In the genomic region with DNA sequence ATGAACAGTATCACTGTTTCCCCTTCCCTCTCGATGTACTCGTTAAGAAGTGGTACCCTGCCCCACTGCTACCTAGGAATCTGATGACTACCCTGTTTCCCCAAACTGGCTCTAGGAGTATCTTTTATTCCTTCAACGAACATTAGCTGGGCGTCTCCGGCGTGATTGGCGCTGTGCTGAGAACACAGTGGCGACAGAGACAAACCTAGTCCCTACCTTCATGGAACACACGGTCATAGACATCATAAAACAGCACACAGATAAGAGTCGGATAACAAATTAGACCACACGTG, we compare ENCODE assay signal across 8 cellular contexts. TPM values are rescaled to one million over a fixed set of nuclear protein-coding genes. Genes with fewer than 3 reads are reported as not detected.
DNase-seq lines count a peak whose midpoint lies in the region; ATAC-seq and TF ChIP-seq lines count a peak whose summit lies in the region.

No MANE protein-coding gene starts in this region.

- no peak for ATAC-seq in HG02885 (IDR thresholded peaks at IDR 0.05; ENCODE audit: poor library complexity, unreplicated experiment)
- ATAC-seq in HG03039 (IDR thresholded peaks at IDR 0.05; ENCODE audit: unreplicated experiment): no peak

- H3K36me3 Mint-ChIP-seq in Calu3 (ENCODE audit: insufficient read depth, unreplicated experiment): peaks cover 75% of the 10 kb centered on the region

- H3K27me3 ChIP-seq in esophagus muscularis mucosa (peaks cover 10 to 31% (median 16%) of the 10 kb centered on the region in 4 donors), ovary (peaks cover 7% of the 10 kb centered on the region)

- CTCF ChIA-PET in Calu3 (lab: Charles Lee) (interaction anchor here (1.0 to 3.6 kb wide), 3 partner anchors 19 to 45 kb away, joined by 5 to 56 read pairs (median 6); no protein-coding TSS in a partner anchor), RWPE1 (lab: Yijun Ruan, JAX) (interaction anchor here (0.6 kb wide), 1 partner anchor 667 kb away, joined by 4 read pairs; no protein-coding TSS in a partner anchor)

- WGBS in esophagus muscularis mucosa: under 1% methylated on average over 11 of the region's 11 CpGs
- 0 to 1% (median 0%) methylated on average over 11 of the region's 11 CpGs for WGBS in ovary, 3 donors

- H3K36me3 ChIP-seq in esophagus muscularis mucosa: peaks cover 5 to 32% (median 22%) of the 10 kb centered on the region in 4 donors
- H3K36me3 ChIP-seq in ovary: no peaks in the 10 kb centered on the region

- peak overlapping the region; percentile 94 to 100 (median 98) for H3K4me3 ChIP-seq in esophagus muscularis mucosa
- peak overlapping the region; percentile 97 for H3K4me3 ChIP-seq in ovary

- POLR2A ChIA-PET in RWPE1 (lab: Yijun Ruan, JAX; ENCODE audit: low non-redundant PET): no interaction called here

- peak overlapping the region; percentile 96 for H3K27ac Mint-ChIP-seq in Calu3 (ENCODE audit: unreplicated experiment)

- peaks cover 43% of the 10 kb centered on the region for H3K4me1 Mint-ChIP-seq in Calu3 (ENCODE audit: low read depth, unreplicated experiment)

- no peaks in the 10 kb centered on the region for H3K9me3 Mint-ChIP-seq in Calu3 (ENCODE audit: low read depth, unreplicated experiment)

- H3K4me1 ChIP-seq in esophagus muscularis mucosa: peaks cover 24 to 36% (median 33%) of the 10 kb centered on the region in 4 donors
- H3K4me1 ChIP-seq in ovary (ENCODE audit: insufficient read depth): peaks cover 4% of the 10 kb centered on the region

- H3K4me3 Mint-ChIP-seq in Calu3 (ENCODE audit: low read depth, unreplicated experiment): peak overlapping the region; percentile 98

- TF ChIP-seq POLR2A in esophagus muscularis mucosa (IDR thresholded peaks at IDR 0.05; ENCODE audit: low read depth) (no peak), ovary (IDR thresholded peaks at IDR 0.05) (no peak)

- H3K9me3 ChIP-seq in esophagus muscularis mucosa (no peaks in the 10 kb centered on the region), ovary (no peaks in the 10 kb centered on the region)

- no peaks in the 10 kb centered on the region for H3K27me3 Mint-ChIP-seq in Calu3 (ENCODE audit: unreplicated experiment)

- intact Hi-C loops in Calu3 (cut with micrococcal nuclease; ENCODE audit: unreplicated experiment) (no loop called here), esophagus muscularis mucosa (cut with DNase I) (loop anchor here (2.0 to 10.0 kb wide), 2 partner anchors 25 to 153 kb away; partner anchors contain the start of gene IRF2BP1), ovary (cut with DNase I) (no loop called here)

- no peak for TF ChIP-seq CTCF in Calu3 (IDR thresholded peaks at IDR 0.05; ENCODE audit: unreplicated experiment)
- TF ChIP-seq CTCF in RWPE1 (conservative IDR thresholded peaks at IDR 0.05; ENCODE audit: low read depth): no peak
- no peak for TF ChIP-seq CTCF in esophagus muscularis mucosa (IDR thresholded peaks at IDR 0.05)
- TF ChIP-seq CTCF in ovary (IDR thresholded peaks at IDR 0.05): no peak

- no peak for TF ChIP-seq EP300 in esophagus muscularis mucosa (IDR thresholded peaks at IDR 0.05)
- no peak for TF ChIP-seq EP300 in ovary (IDR thresholded peaks at IDR 0.05)

- H3K27ac ChIP-seq in RWPE1 (peak overlapping the region; percentile 86), esophagus muscularis mucosa (replicated peaks in 1 of 4) (peak overlapping the region; percentile 94 to 97 (median 96)), ovary (peak overlapping the region in 1 of 2 donors; percentile 68)

- DNase-seq in Calu3: no peak
- peak; percentile 29 for DNase-seq in RWPE1 (ENCODE audit: low spot score)
- no peak for DNase-seq in esophagus muscularis mucosa (ENCODE audit: extremely low spot score)
- no peak for DNase-seq in ovary
- no peak for DNase-seq in NCI-H146 treated with DMSO at 0.1 percent for 48 hours (lab: John Stamatoyannopoulos, UW; ENCODE audit: unreplicated experiment)
- no peak for DNase-seq in SIG-M5 treated with dmso at 0.1 percent for 504 hours (lab: John Stamatoyannopoulos, UW; ENCODE audit: unreplicated experiment)

- BruUV-seq in Calu3 (replicated peaks; lab: Mats Ljungman, UMichigan): no TSS peak

RNA-seq across cellular contexts. Expression of gene SYMPK, which starts 0.7 kb away (rescaled TPM):
- total RNA-seq in Calu3 (2022): 130 and 135 TPM in 2 replicates
- total RNA-seq in esophagus muscularis mucosa: 10 to 100 TPM; 22.0 to 44.2 (median 36.6) TPM
- total RNA-seq in ovary: 10 to 100 TPM; 24.8 to 61.9 (median 52.2) TPM
- polyA plus RNA-seq in ovary: 10 to 100 TPM; 37.7 to 41.9 TPM

RNA-seq across cellular contexts. Expression of gene FOXA3, which starts 1.9 kb away (rescaled TPM):
- total RNA-seq in Calu3 (2022) (12.1 and 19.9 TPM in 2 replicates), esophagus muscularis mucosa (not detected), ovary (under 1 TPM in 1 of 7 donors, not detected in 6; 0.26 TPM)
- polyA plus RNA-seq in ovary: under 1 TPM in 1 of 2 donors, not detected in 1; 0.04 TPM

RNA-seq across cellular contexts. Expression of gene IRF2BP1, which starts 23.7 kb away (rescaled TPM):
- total RNA-seq in Calu3 (2022) (36.9 and 37.4 TPM in 2 replicates), esophagus muscularis mucosa (10 to 100 TPM; 22.4 to 58.7 (median 44.2) TPM), ovary (10 to 100 TPM; 30.4 to 59.4 (median 41.4) TPM)
- polyA plus RNA-seq in ovary: 10 to 100 TPM in 1 of 2 donors, 1 to 10 TPM in 1; 2.7 to 29.5 TPM

RNA-seq across cellular contexts. Expression of gene MYPOP, which starts 40.2 kb away (rescaled TPM):
- total RNA-seq in Calu3 (2022) (11.9 and 13.1 TPM in 2 replicates), esophagus muscularis mucosa (1 to 10 TPM; 3.8 to 7.9 (median 6.0) TPM), ovary (1 to 10 TPM; 3.0 to 9.1 (median 7.0) TPM)
- polyA plus RNA-seq in ovary: 1 to 10 TPM; 4.2 to 4.4 TPM

RNA-seq across cellular contexts. Expression of gene RSPH6A, which starts 47.1 kb away (rescaled TPM):
- total RNA-seq in Calu3 (2022): 0.44 and 0.52 TPM in 2 replicates
- under 1 TPM in 1 of 4 donors, not detected in 3; 0.11 TPM for total RNA-seq in esophagus muscularis mucosa
- total RNA-seq in ovary: under 1 TPM in 2 of 7 donors, not detected in 5; 0.13 to 0.15 TPM
- polyA plus RNA-seq in ovary: not detected

Comparison
In these comparisons a context has a peak if more than half of its experiments do, and no peak if none do; other contexts are left out.
1. RNA of gene FOXA3, which starts 1.9 kb away (total RNA-seq): 12.1 to 19.9 TPM in Calu3; not detected in esophagus muscularis mucosa and 0.26 TPM in ovary; every median in the first group is over 10 times any median in the second.